Comparison of ENCODE assay signal across 11 cellular contexts in the genomic region with DNA sequence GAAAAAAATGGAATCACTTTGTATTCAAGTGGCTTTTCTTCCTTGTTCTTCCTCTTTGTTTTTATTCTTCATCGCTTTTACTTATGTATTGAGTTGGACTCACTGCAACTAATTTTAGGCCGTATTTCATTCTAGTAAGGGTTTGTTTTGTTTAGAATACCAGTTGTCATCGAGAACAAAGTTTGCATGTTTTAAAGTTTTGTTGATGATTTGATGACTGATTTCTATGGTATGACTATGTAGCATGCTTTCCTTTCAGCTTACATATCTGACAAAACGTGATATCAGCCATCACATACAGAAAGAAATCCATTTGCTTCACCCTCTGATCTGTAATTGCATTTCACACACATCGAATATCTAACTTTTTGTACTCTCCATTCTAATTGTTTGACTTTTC. TPM values are rescaled to one million over a fixed set of nuclear protein-coding genes. Genes with fewer than 3 reads are reported as not detected.
DNase-seq lines count a peak whose midpoint lies in the region; ATAC-seq, FAIRE-seq and TF ChIP-seq lines count a peak whose summit lies in the region.
"Had no signal": no experiment of that assay in that cellular context is flagged by ENCODE, and none has a peak within 500 bp of the region (broad histone marks: within the 10 kb centered on the region; RNA-seq: fewer than 3 reads in every experiment).

No MANE protein-coding gene starts in this region.

- CTCF ChIA-PET in GM12878 (lab: Yijun Ruan, JAX): interaction anchor here (0.7 to 0.9 kb wide), 2 partner anchors 9 to 261 kb away, joined by 3 read pairs; no protein-coding TSS in a partner anchor

- H3K23ac ChIP-seq in mesenchymal stem cell (ENCODE audit: low read length in 2 of 2): no peak overlapping the region

- no peaks in the 10 kb centered on the region for H3K9me3 ChIP-seq in GM12878 (replicated peaks; ENCODE audit: control insufficient read depth, insufficient read depth, low read length)
- H3K9me3 ChIP-seq in mesenchymal stem cell (ENCODE audit: control insufficient read depth, low read length): no peaks in the 10 kb centered on the region
- H3K9me3 ChIP-seq: Caco-2 had no signal

- H3K9ac ChIP-seq in GM12878 (ENCODE audit: control insufficient read depth, insufficient read depth, low read length) (no peak overlapping the region), mesenchymal stem cell (ENCODE audit: low read length) (peak overlapping the region; percentile 73)

- H2BK120ac ChIP-seq in mesenchymal stem cell (ENCODE audit: low read depth, low read length): no peak overlapping the region

- intact Hi-C loops in GM12878 (cut with micrococcal nuclease; ENCODE audit: unreplicated experiment): no loop called here

- no peak for TF ChIP-seq RAD21 in GM12878 (IDR thresholded peaks at IDR 0.05; ENCODE audit: insufficient read depth, low read depth, low read length)

- SMC1A ChIA-PET in GM12878 (lab: Charles Lee; ENCODE audit: uncharacterized antibody, unreplicated experiment): interaction anchor here (0.6 to 1.3 kb wide), 2 partner anchors 10 to 639 kb away, joined by 3 to 6 read pairs; no protein-coding TSS in a partner anchor

- H3K4ac ChIP-seq in mesenchymal stem cell (ENCODE audit: low read depth in 1 of 2, low read length in 2 of 2): no peak overlapping the region

- no peaks in the 10 kb centered on the region; a peak in 1 of 4 replicates for H3K27me3 ChIP-seq in GM12878 (replicated peaks in 1 of 2; ENCODE audit: control insufficient read depth in 2 of 2, insufficient read depth in 2 of 2, low read length in 1 of 2)
- no peaks in the 10 kb centered on the region for H3K27me3 ChIP-seq in mesenchymal stem cell (ENCODE audit: control insufficient read depth in 1 of 2, insufficient read depth in 1 of 2, low read length in 2 of 2)

- H3K18ac ChIP-seq in mesenchymal stem cell (ENCODE audit: low read depth in 1 of 2, low read length in 2 of 2): no peak overlapping the region

- DNase-seq in AG10803 (ENCODE audit: low read depth) (peak; percentile 60), M059J (ENCODE audit: low read depth) (peak; percentile 28), GM12878 (ENCODE audit: low read depth, low spot score) (no peak), mesenchymal stem cell (peak; percentile 54), A172 (ENCODE audit: low spot score) (no peak), NCI-H187 treated with DMSO at 0.1 percent for 48 hours (lab: John Stamatoyannopoulos, UW) (no peak)
- DNase-seq: Caco-2; NCI-H748 treated with DMSO at 0.1 percent for 48 hours; stimulated activated CD4-positive, alpha-beta T cell treated with anti-CD3 and anti-CD28 coated beads, Interleukin-4, amount 100 ng/mL, for 4 hours had no signal

- RAD21 ChIA-PET in GM12878 (lab: Charles Lee; ENCODE audit: unreplicated experiment): interaction anchor here (0.8 to 1.2 kb wide), 2 partner anchors 97 to 261 kb away, joined by 3 read pairs; no protein-coding TSS in a partner anchor

- H2AFZ ChIP-seq in GM12878 (ENCODE audit: control insufficient read depth, low read depth, low read length) (no peak overlapping the region), mesenchymal stem cell (ENCODE audit: low read depth, low read length) (no peak overlapping the region)

- no peak for TF ChIP-seq POLR2A in GM12878 (IDR thresholded peaks at IDR 0.05; ENCODE audit: low read depth, low read length)

- peaks cover 13% of the 10 kb centered on the region for H3K79me1 ChIP-seq in mesenchymal stem cell (replicated peaks; ENCODE audit: low read length, poor library complexity, severe bottlenecking)

- no peak overlapping the region for H3K4me2 ChIP-seq in GM12878 (ENCODE audit: control insufficient read depth, insufficient read depth)
- peak overlapping the region; percentile 0 for H3K4me2 ChIP-seq in mesenchymal stem cell (ENCODE audit: low read length, poor library complexity, severe bottlenecking)

- no peak overlapping the region for H2BK12ac ChIP-seq in mesenchymal stem cell (ENCODE audit: low read length in 2 of 2)

- TF ChIP-seq CTCF in AG10803 (conservative IDR thresholded peaks at IDR 0.05; ENCODE audit: low read length) (no peak), GM12878 (IDR thresholded peaks at IDR 0.05 in 2 of 3, conservative IDR thresholded peaks at IDR 0.05 in 1 of 3; ENCODE audit: control insufficient read depth in 2 of 3, extremely low read depth in 1 of 3, insufficient read depth in 1 of 3, low read depth in 3 of 3, low read length in 3 of 3) (no peak)

- no peaks in the 10 kb centered on the region for H3K36me3 ChIP-seq in GM12878 (ENCODE audit: control insufficient read depth in 2 of 2, insufficient read depth in 2 of 2, low read length in 1 of 2)
- peaks cover 8 to 40% of the 10 kb centered on the region in 2 experiments for H3K36me3 ChIP-seq in mesenchymal stem cell (ENCODE audit: control insufficient read depth in 1 of 2, insufficient read depth in 2 of 2, low read depth in 1 of 2, low read length in 2 of 2)

- WGBS in GM12878 (ENCODE audit: insufficient coverage, insufficient replicate concordance, low lambda C conversion rate, missing lambda C conversion rate): 7% methylated on average over 5 of the region's 5 CpGs
- 38% methylated on average over 3 of the region's 5 CpGs for WGBS in mesenchymal stem cell

- no peak for ATAC-seq in GM12878
- ATAC-seq in HG03095 (IDR thresholded peaks at IDR 0.05; ENCODE audit: unreplicated experiment): no peak
- ATAC-seq in GM21515 (IDR thresholded peaks at IDR 0.05; ENCODE audit: unreplicated experiment): no peak

- no TSS peak for BruUV-seq in GM12878 (replicated peaks; lab: Mats Ljungman, UMichigan)

- H3K4me1 ChIP-seq in GM12878 (ENCODE audit: control insufficient read depth, insufficient read depth, low read length) (no peaks in the 10 kb centered on the region), mesenchymal stem cell (ENCODE audit: control insufficient read depth, insufficient read depth, low read depth, low read length) (peaks cover 10% of the 10 kb centered on the region)
- H3K4me1 ChIP-seq: Caco-2 had no signal

- no peak overlapping the region for H3K14ac ChIP-seq in mesenchymal stem cell (ENCODE audit: low read length in 2 of 2)

- H2BK15ac ChIP-seq in mesenchymal stem cell (ENCODE audit: low read depth, poor library complexity, severe bottlenecking): no peak overlapping the region

- H3K27ac ChIP-seq in GM12878 (ENCODE audit: control insufficient read depth, insufficient read depth): no peak overlapping the region
- peak overlapping the region; percentile 47 for H3K27ac ChIP-seq in mesenchymal stem cell (ENCODE audit: low read length, poor library complexity, severe bottlenecking)

- H4K8ac ChIP-seq in mesenchymal stem cell (ENCODE audit: low read length): no peak overlapping the region

- H4K91ac ChIP-seq in mesenchymal stem cell (ENCODE audit: low read length): no peak overlapping the region

- TF ChIP-seq EP300 in GM12878 (IDR thresholded peaks at IDR 0.05; ENCODE audit: borderline replicate concordance in 1 of 2, control insufficient read depth in 1 of 2, low read depth in 2 of 2, low read length in 2 of 2): no peak

- no peaks in the 10 kb centered on the region for H4K20me1 ChIP-seq in GM12878 (ENCODE audit: control insufficient read depth, insufficient read depth)

- no peak overlapping the region for H2AK5ac ChIP-seq in mesenchymal stem cell (ENCODE audit: low read length, severe bottlenecking)

- no peak for FAIRE-seq in GM12878 (lab: Jason Lieb, UNC)

- in situ Hi-C loops in GM12878 (cut with MboI): no loop called here

- POLR2A ChIA-PET in GM12878 (lab: Charles Lee): interaction anchor here (0.7 to 0.9 kb wide), 2 partner anchors 33 to 372 kb away, joined by 3 read pairs; no protein-coding TSS in a partner anchor

- H2BK5ac ChIP-seq in mesenchymal stem cell (ENCODE audit: low read depth, low read length, poor library complexity, severe bottlenecking): no peak overlapping the region

- H3K79me2 ChIP-seq in GM12878 (ENCODE audit: control insufficient read depth, insufficient read depth, low read length): no peaks in the 10 kb centered on the region

- H3K4me3 ChIP-seq in AG10803 (ENCODE audit: low read length): no peak overlapping the region; the same call in 1 of the 2 replicates
- H3K4me3 ChIP-seq in GM12878: no peak overlapping the region
- H3K4me3 ChIP-seq in mesenchymal stem cell (ENCODE audit: insufficient read depth in 1 of 2, low read depth in 1 of 2, low read length in 2 of 2): peak overlapping the region in 1 of 2 experiments; percentile 87

RNA-seq across cellular contexts. Expression of a gene that starts 4.0 kb away (rescaled TPM):
- total RNA-seq in M059J (2014; rRNA removed; shearing (Covaris generic)): 8.3 and 17.9 TPM in 2 replicates
- 6.1 and 11.4 TPM in 2 replicates for total RNA-seq in GM12878 (2013; cell fraction: nucleolus; rRNA removed)
- total RNA-seq in GM12878 (2014; rRNA removed): 0.49 and 0.56 TPM in 2 replicates
- total RNA-seq in GM12878 (2014; rRNA removed; fragmentation: Illumina TruSeq; extraction: Trizol): 1.3 and 1.5 TPM in 2 replicates
- 1.9 and 2.3 TPM in 2 replicates for total RNA-seq in GM12878 (2021)
- polyA plus RNA-seq in GM12878 (2011; ENCODE audit: low read depth): 0.22 TPM
- polyA plus RNA-seq in GM12878 (2011; rRNA removed): 13.6 and 14.6 TPM in 2 replicates
- polyA plus RNA-seq in GM12878 (2011; cell fraction: cytosol; rRNA removed): 10.5 and 11.9 TPM in 2 replicates
- polyA plus RNA-seq in GM12878 (2011; cell fraction: nucleus; rRNA removed): 10.3 and 13.3 TPM in 2 replicates
- polyA plus RNA-seq in GM12878 (2012): 0.31 and 0.35 TPM in 2 replicates
- 1.00 and 1.1 TPM in 2 replicates for polyA plus RNA-seq in GM12878 (2014; fragmentation: Illumina TruSeq; extraction: Trizol)
- under 1 TPM; 0.11 to 0.27 TPM for polyA plus RNA-seq in GM12878 (2014; fragmentation: Nextera tagmentation; extraction: Ambion mirVana)
- polyA plus RNA-seq in GM12878 (2014; rRNA removed): 0.64 and 0.89 TPM in 2 replicates
- polyA plus RNA-seq in GM12878 (2016; fragmentation: Nextera tagmentation; extraction: Ambion mirVana): under 1 TPM; 0.29 to 0.79 TPM
- polyA minus RNA-seq in GM12878 (2011; rRNA and poly(A)+ RNA removed): 23.4 and 24.2 TPM in 2 replicates
- polyA minus RNA-seq in GM12878 (2011; cell fraction: cytosol; rRNA and poly(A)+ RNA removed): 7.8 and 8.3 TPM in 2 replicates
- 16.0 and 33.5 TPM in 2 replicates for polyA minus RNA-seq in GM12878 (2011; cell fraction: nucleus; rRNA and poly(A)+ RNA removed)
- polyA plus RNA-seq in mesenchymal stem cell (2013, experiment 1 of 2): 21.2 TPM
- 20.4 TPM for polyA plus RNA-seq in mesenchymal stem cell (2013, experiment 2 of 2)
- total RNA-seq in A172 (2014; rRNA removed; shearing (Covaris generic)): 21.6 and 24.2 TPM in 2 replicates

Comparison
In these comparisons a context has a peak if more than half of its experiments do, and no peak if none do; other contexts are left out.
1. DNase-seq: peak in AG10803 (single experiment), M059J (single experiment) and mesenchymal stem cell (single experiment); none in GM12878 (single experiment), A172 (single experiment) and NCI-H187 treated with DMSO at 0.1 percent for 48 hours (single experiment).